In genomic region chr15:83656943-83657528, GRCh38 we compare ENCODE assay signal across 17 cellular contexts. TPM values are rescaled to one million over a fixed set of nuclear protein-coding genes. Genes with fewer than 3 reads are reported as not detected.
"Had no signal": no experiment of that assay in that cellular context is flagged by ENCODE, and none has a peak within 500 bp of the region (broad histone marks: within the 10 kb centered on the region; RNA-seq: fewer than 3 reads in every experiment).

No MANE protein-coding gene starts in this region.

- H3K4me3 ChIP-seq: coronary artery, tibial artery had no signal

- FAIRE-seq: bronchial epithelial cell had no signal

- ATAC-seq: activated T-cell treated with anti-CD3 and anti-CD28 coated beads, Interleukin-2, amount 50 U/mL, for 72 hours; stimulated activated naive CD8-positive, alpha-beta T cell treated with anti-CD3 and anti-CD28 coated beads, Interleukin-15, Interleukin-2, amounts not matched to agents 100 U/mL and 50 U/mL, for 24 hours had no signal

- H3K9me3 ChIP-seq: tibial artery had no signal

- DNase-seq: activated CD4-positive, alpha-beta memory T cell treated with anti-CD3 and anti-CD28 coated beads, Interleukin-2, amount 10 ng/mL, durations not matched to agents 7 days and 5 days; activated CD4-positive, alpha-beta T cell treated with anti-CD3 and anti-CD28 coated beads, Interleukin-2, amount 10 ng/mL, durations not matched to agents 24 days and 14 days; activated effector memory CD4-positive, alpha-beta T cell treated with Interleukin-2 at 50 U/mL for 16 hours; activated naive CD4-positive, alpha-beta T cell treated with anti-CD3 and anti-CD28 coated beads for 36 hours; activated naive CD8-positive, alpha-beta T cell treated with anti-CD3 and anti-CD28 coated beads, Interleukin-2, amount 10 ng/mL, durations not matched to agents 7 days and 5 days; activated T-cell treated with anti-CD3 and anti-CD28 coated beads, Interleukin-2, amount 50 U/mL, for 72 hours; amniotic stem cell; cerebellar nuclear complex; hippocampal formation; nephron progenitor cell; stimulated activated CD4-positive, alpha-beta T cell treated with anti-CD3 and anti-CD28 coated beads, Interleukin-4, amount 100 ng/mL, for 24 hours; stimulated activated naive CD8-positive, alpha-beta T cell treated with anti-CD3 and anti-CD28 coated beads, Interleukin-15, Interleukin-2, amounts not matched to agents 100 U/mL and 50 U/mL, for 24 hours; substantia nigra; T-helper 2 cell; tibial artery had no signal

- H3K27me3 ChIP-seq: tibial artery had no signal

RNA-seq across cellular contexts. Expression of gene ADAMTSL3, which starts 3.1 kb away (rescaled TPM):
- total RNA-seq: activated CD4-positive, alpha-beta memory T cell treated with anti-CD3 and anti-CD28 coated beads, Interleukin-2, amount 10 ng/mL, durations not matched to agents 7 days and 5 days; activated CD4-positive, alpha-beta T cell treated with anti-CD3 and anti-CD28 coated beads, Interleukin-2, amount 10 ng/mL, durations not matched to agents 24 days and 14 days; activated naive CD4-positive, alpha-beta T cell treated with anti-CD3 and anti-CD28 coated beads for 36 hours; activated naive CD8-positive, alpha-beta T cell treated with anti-CD3 and anti-CD28 coated beads, Interleukin-2, amount 10 ng/mL, durations not matched to agents 7 days and 5 days had no signal
